In the genomic region with DNA sequence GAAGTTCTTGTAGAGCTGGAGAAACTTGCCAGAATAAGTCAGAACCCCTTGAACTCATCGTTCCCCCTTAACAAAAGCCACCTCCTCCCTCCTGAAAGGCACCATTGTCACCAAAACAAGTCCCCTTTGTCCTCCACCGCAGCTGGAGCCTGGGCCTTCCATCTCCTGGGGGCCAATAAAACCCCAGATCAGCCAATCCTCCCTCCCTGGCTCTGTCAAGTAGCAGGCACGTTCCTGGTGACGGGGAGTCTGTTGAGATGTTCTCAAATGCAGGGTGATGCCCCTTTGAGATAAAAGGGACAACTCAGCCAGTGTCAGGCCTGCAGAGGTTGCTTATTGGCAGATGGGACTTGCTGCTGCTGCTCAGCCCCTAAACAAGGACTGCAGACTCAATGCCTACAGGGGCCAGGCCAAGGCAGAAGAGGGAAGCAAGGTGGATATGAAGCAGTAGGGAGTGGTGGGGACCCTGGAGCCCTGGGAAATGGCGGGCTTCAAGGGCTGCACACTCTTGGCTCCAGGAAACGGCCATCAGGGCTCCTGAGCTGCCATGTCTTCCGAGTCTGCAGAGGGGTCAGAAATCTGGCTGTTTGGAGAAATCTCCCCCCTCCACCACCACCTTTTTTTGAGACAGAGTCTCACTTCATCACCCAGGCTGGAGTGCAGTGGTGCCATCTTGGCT, we compare ENCODE assay signal across 15 cellular contexts.
DNase-seq lines count a peak whose midpoint lies in the region; ATAC-seq, FAIRE-seq and TF ChIP-seq lines count a peak whose summit lies in the region.
"Had no signal": no experiment of that assay in that cellular context is flagged by ENCODE, and none has a peak within 500 bp of the region (broad histone marks: within the 10 kb centered on the region; RNA-seq: fewer than 3 reads in every experiment).

No MANE protein-coding gene starts in this region.

- peaks cover 61% of the 10 kb centered on the region for H3K4me1 ChIP-seq in BLaER1
- peaks cover 52% of the 10 kb centered on the region for H3K4me1 ChIP-seq in SJCRH30
- H3K4me1 ChIP-seq in gastroesophageal sphincter: peaks cover 0 to 32% (median 0%) of the 10 kb centered on the region in 3 donors

- H3K27ac ChIP-seq in BLaER1 (peak overlapping the region; percentile 58), SJCRH30 (peak overlapping the region; percentile 98), gastroesophageal sphincter (peak overlapping the region in 3 of 4 donors; percentile 30 to 62 (median 51))
- H3K27ac ChIP-seq: RWPE1 had no signal

- H3K27me3 ChIP-seq in BLaER1 (no peaks in the 10 kb centered on the region), SJCRH30 (no peaks in the 10 kb centered on the region), gastroesophageal sphincter (no peaks in the 10 kb centered on the region)
- H3K27me3 ChIP-seq: heart left ventricle, MG63 had no signal

- DNase-seq in SJCRH30 (peak; percentile 92 to 97), occipital lobe (lab: John Stamatoyannopoulos, UW) (peak; percentile 90), ureter (ENCODE audit: low spot score) (no peak), GM19239 (ENCODE audit: insufficient read length, low spot score) (no peak)
- DNase-seq in effector CD8-positive, alpha-beta T cell (lab: John Stamatoyannopoulos, UW): no peak
- DNase-seq in activated naive CD4-positive, alpha-beta T cell treated with Interleukin-2 at 50 U/mL for 16 hours: no peak
- DNase-seq: MG63; naive thymus-derived CD4-positive, alpha-beta T cell; NCI-H2029 had no signal

- peak overlapping the region; percentile 78 for H3K4me2 ChIP-seq in BLaER1
- H3K4me2 ChIP-seq: smooth muscle cell had no signal

- H3K9me3 ChIP-seq in BLaER1 (no peaks in the 10 kb centered on the region), SJCRH30 (replicated peaks) (no peaks in the 10 kb centered on the region), gastroesophageal sphincter (no peaks in the 10 kb centered on the region)
- H3K9me3 ChIP-seq: heart left ventricle, MG63 had no signal

- ATAC-seq in gastroesophageal sphincter: no peak
- ATAC-seq: heart left ventricle; naive thymus-derived CD4-positive, alpha-beta T cell had no signal

- TF ChIP-seq CTCF in gastroesophageal sphincter (IDR thresholded peaks at IDR 0.05): no peak

- TF ChIP-seq EP300 in gastroesophageal sphincter (IDR thresholded peaks at IDR 0.05): no peak

- 43% methylated on average over 1 of the region's 7 CpGs; no CpG with 5 or more reads in 1 of the 2 donors for WGBS in gastroesophageal sphincter (ENCODE audit: low coverage in 1 of 2), 2 donors

- H3K4me3 ChIP-seq in BLaER1 (no peak overlapping the region), SJCRH30 (peak overlapping the region; percentile 49), gastroesophageal sphincter (no peak overlapping the region)
- H3K4me3 ChIP-seq: heart left ventricle, MG63, smooth muscle cell had no signal

- no peaks in the 10 kb centered on the region for H4K20me1 ChIP-seq in BLaER1

- no peak for FAIRE-seq in GM19239 (lab: Jason Lieb, UNC)
- FAIRE-seq: endothelial cell of umbilical vein had no signal

- TF ChIP-seq POLR2A in gastroesophageal sphincter (IDR thresholded peaks at IDR 0.05): no peak

- peak overlapping the region; percentile 52; the same call in 1 of the 2 replicates for H3K9ac ChIP-seq in BLaER1

- H3K36me3 ChIP-seq in BLaER1 (no peaks in the 10 kb centered on the region), SJCRH30 (no peaks in the 10 kb centered on the region), gastroesophageal sphincter (peaks cover 0 to 32% of the 10 kb centered on the region in 2 donors)
- H3K36me3 ChIP-seq: MG63 had no signal

Comparison
In these comparisons a context has a peak if more than half of its experiments do, and no peak if none do; other contexts are left out.
1. DNase-seq: peak in SJCRH30 (2 of 2) and occipital lobe (single experiment); none in ureter (single experiment), effector CD8-positive, alpha-beta T cell (single experiment), GM19239 (single experiment) and activated naive CD4-positive, alpha-beta T cell treated with Interleukin-2 at 50 U/mL for 16 hours (single experiment).
2. Peak in every context shown above with its lines, with median percentiles within 50 percentile points of each other: H3K27ac ChIP-seq.